8 cellular contexts compared by ENCODE assay signal in genomic region chr14:73759183-73759713, GRCh38. TPM values are rescaled to one million over a fixed set of nuclear protein-coding genes. Genes with fewer than 3 reads are reported as not detected.
A peak's percentile ranks its signal among the peaks of the same experiment; 100 is the strongest.
DNase-seq lines count a peak whose midpoint lies in the region; ATAC-seq and TF ChIP-seq lines count a peak whose summit lies in the region.

No MANE protein-coding gene starts in this region.

- no peaks in the 10 kb centered on the region for H4K20me1 ChIP-seq in GM23248 (ENCODE audit: insufficient read depth)

- H3K4me3 Mint-ChIP-seq in T-helper 1 cell treated with Interleukin-12 subunit alpha and Interleukin-12 subunit beta and Interleukin-4 antibody, amounts not matched to agents 30 μg/mL and 1 μg/mL, for 36 hours: peak overlapping the region; percentile 90
- peak overlapping the region; percentile 89 for H3K4me3 Mint-ChIP-seq in central memory CD8-positive, alpha-beta T cell

- H3K4me2 ChIP-seq in GM23248 (ENCODE audit: unreplicated experiment): peak overlapping the region; percentile 88

- H3K4me1 ChIP-seq in GM23248 (ENCODE audit: insufficient read depth): peaks cover 47% of the 10 kb centered on the region
- peaks cover 80 to 91% (median 90%) of the 10 kb centered on the region in 6 donors for H3K4me1 ChIP-seq in spleen

- H3K27ac Mint-ChIP-seq in T-helper 1 cell treated with Interleukin-12 subunit alpha and Interleukin-12 subunit beta and Interleukin-4 antibody, amounts not matched to agents 30 μg/mL and 1 μg/mL, for 36 hours: peak overlapping the region; percentile 70
- H3K27ac Mint-ChIP-seq in central memory CD8-positive, alpha-beta T cell (ENCODE audit: low read depth): peak overlapping the region; percentile 98

- H3K9me3 ChIP-seq in GM23248 (ENCODE audit: low read depth) (no peaks in the 10 kb centered on the region), spleen (no peaks in the 10 kb centered on the region)

- peak in 1 of 3 donors; percentile 83 for TF ChIP-seq POLR2A in spleen (IDR thresholded peaks at IDR 0.05)

- TF ChIP-seq CTCF in spleen (IDR thresholded peaks at IDR 0.05 in 8 of 11, conservative IDR thresholded peaks at IDR 0.05 in 3 of 11): no peak

- H3K9ac ChIP-seq in GM23248: peak overlapping the region; percentile 97

- H3F3A ChIP-seq in GM23248 (ENCODE audit: insufficient read depth): peaks cover 39% of the 10 kb centered on the region

- H3K36me3 ChIP-seq in GM23248 (ENCODE audit: low read depth) (no peaks in the 10 kb centered on the region), spleen (no peaks in the 10 kb centered on the region)

- H3K9me3 Mint-ChIP-seq in T-helper 1 cell treated with Interleukin-12 subunit alpha and Interleukin-12 subunit beta and Interleukin-4 antibody, amounts not matched to agents 30 μg/mL and 1 μg/mL, for 36 hours: no peaks in the 10 kb centered on the region
- no peaks in the 10 kb centered on the region for H3K9me3 Mint-ChIP-seq in central memory CD8-positive, alpha-beta T cell

- no peak overlapping the region for H2AFZ ChIP-seq in GM23248

- H3K27ac ChIP-seq in GM23248: peak overlapping the region; percentile 94
- H3K27ac ChIP-seq in spleen: peak overlapping the region; percentile 96 to 99 (median 97)

- no peaks in the 10 kb centered on the region for H3K27me3 ChIP-seq in GM23248 (replicated peaks; ENCODE audit: insufficient read depth)
- H3K27me3 ChIP-seq in spleen (replicated peaks in 1 of 7): no peaks in the 10 kb centered on the region

- 0 to 2% methylated on average over 26 to 50 of the region's 71 CpGs for WGBS in GM23248 (ENCODE audit: low coverage in 1 of 2, low lambda C conversion rate in 2 of 2, missing lambda C conversion rate in 2 of 2), 2 experiments
- 0 to 1% (median 0%) methylated on average over 19 to 71 of the region's 71 CpGs for WGBS in spleen, 5 donors

- peaks cover 4% of the 10 kb centered on the region for H3K36me3 Mint-ChIP-seq in T-helper 1 cell treated with Interleukin-12 subunit alpha and Interleukin-12 subunit beta and Interleukin-4 antibody, amounts not matched to agents 30 μg/mL and 1 μg/mL, for 36 hours (ENCODE audit: low read depth)
- H3K36me3 Mint-ChIP-seq in central memory CD8-positive, alpha-beta T cell (ENCODE audit: insufficient read depth): peaks cover 27% of the 10 kb centered on the region

- ATAC-seq in central memory CD8-positive, alpha-beta T cell (replicated peaks; ENCODE audit: extremely low read depth, poor library complexity, severe bottlenecking): no peak
- ATAC-seq in GM21619 (IDR thresholded peaks at IDR 0.05; ENCODE audit: unreplicated experiment): no peak

- in situ Hi-C loops in GM23248 (cut with MboI): no loop called here

- H3K4me1 Mint-ChIP-seq in T-helper 1 cell treated with Interleukin-12 subunit alpha and Interleukin-12 subunit beta and Interleukin-4 antibody, amounts not matched to agents 30 μg/mL and 1 μg/mL, for 36 hours (ENCODE audit: low read depth): peaks cover 74% of the 10 kb centered on the region
- H3K4me1 Mint-ChIP-seq in central memory CD8-positive, alpha-beta T cell: peaks cover 81% of the 10 kb centered on the region

- H3K4me3 ChIP-seq in GM23248: peak overlapping the region; percentile 80
- H3K4me3 ChIP-seq in spleen: peak overlapping the region; percentile 67 to 93 (median 86)

- H3K79me2 ChIP-seq in GM23248 (ENCODE audit: insufficient read depth): peaks cover 79% of the 10 kb centered on the region

- intact Hi-C loops in spleen (cut with DNase I; ENCODE audit: low total_unique reads): no loop called here

- DNase-seq in AG08395 (ENCODE audit: low spot score) (peak; percentile 50), GM23248 (peak; percentile 82), islet precursor cell (peak; percentile 72), spleen (peak; percentile 94), GM19240 (ENCODE audit: insufficient read length, low spot score) (no peak)
- no peak for DNase-seq in central memory CD8-positive, alpha-beta T cell (ENCODE audit: low spot score in 2 of 2)

- no peaks in the 10 kb centered on the region for H3K9me2 ChIP-seq in GM23248 (ENCODE audit: insufficient read depth)

- H3K27me3 Mint-ChIP-seq in T-helper 1 cell treated with Interleukin-12 subunit alpha and Interleukin-12 subunit beta and Interleukin-4 antibody, amounts not matched to agents 30 μg/mL and 1 μg/mL, for 36 hours (ENCODE audit: low read depth): no peaks in the 10 kb centered on the region
- no peaks in the 10 kb centered on the region for H3K27me3 Mint-ChIP-seq in central memory CD8-positive, alpha-beta T cell

RNA-seq across cellular contexts. Expression of gene PNMA1, which starts 45.1 kb away (rescaled TPM):
- total RNA-seq in GM23248 (2014; rRNA removed; shearing (Covaris generic)): 14.2 and 18.2 TPM in 2 replicates
- polyA plus RNA-seq in GM23248 (2016; fragmentation: Nextera tagmentation; extraction: Ambion mirVana) (64.7 and 67.7 TPM in 2 replicates), spleen (10 to 100 TPM; 13.1 to 19.8 (median 13.8) TPM)
- 10 to 100 TPM; 21.1 to 31.8 (median 25.4) TPM for total RNA-seq in spleen

Comparison
In these comparisons a context has a peak if more than half of its experiments do, and no peak if none do; other contexts are left out.
1. DNase-seq: peak in AG08395 (single experiment), GM23248 (single experiment), islet precursor cell (single experiment) and spleen (single experiment); none in central memory CD8-positive, alpha-beta T cell (0 of 2) and GM19240 (single experiment).